8 cellular contexts compared by ENCODE assay signal in the genomic region with DNA sequence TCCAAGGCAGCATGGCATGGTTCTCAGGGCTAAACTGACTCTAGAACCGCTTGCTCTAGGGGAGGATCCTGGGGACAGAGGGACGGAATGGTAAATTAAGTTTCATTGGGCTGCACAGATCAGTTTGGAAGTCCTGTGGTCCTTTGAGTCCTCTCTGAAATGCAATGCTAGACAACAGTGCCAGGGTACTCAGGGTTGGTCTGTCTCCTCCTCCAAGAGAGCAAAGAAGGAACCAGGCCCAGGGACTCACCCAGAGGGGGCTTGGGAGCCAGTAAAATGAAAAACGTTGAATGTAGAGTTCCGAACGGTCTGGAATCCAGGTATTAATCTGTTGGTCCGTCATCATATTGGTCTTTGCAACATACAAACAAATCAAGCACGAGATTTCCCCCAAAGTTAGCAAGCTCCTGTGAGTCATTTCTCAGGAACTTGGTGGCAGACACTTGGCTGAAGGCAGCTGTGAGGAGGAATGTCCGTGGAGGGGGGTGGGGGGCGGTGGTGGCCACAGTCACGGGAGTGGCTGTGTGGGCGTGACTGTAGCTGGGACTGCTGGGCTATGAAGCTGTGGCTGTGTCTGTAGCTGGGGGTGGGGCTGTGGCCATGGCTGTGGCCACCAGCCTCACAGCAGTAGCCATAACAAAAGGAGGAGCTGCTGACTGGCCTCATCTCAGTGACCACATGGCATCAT. TPM values are rescaled to one million over a fixed set of nuclear protein-coding genes. Genes with fewer than 3 reads are reported as not detected.
DNase-seq lines count a peak whose midpoint lies in the region; ATAC-seq and TF ChIP-seq lines count a peak whose summit lies in the region.

No MANE protein-coding gene starts in this region.

- peak overlapping the region; percentile 63 for H2BK5ac ChIP-seq in IMR-90 (ENCODE audit: low read depth, low read length, poor library complexity, severe bottlenecking)

- ATAC-seq in IMR-90 (ENCODE audit: low read depth) (peak; percentile 84), body of pancreas (peak; percentile 56), HG03280 (IDR thresholded peaks at IDR 0.05; ENCODE audit: unreplicated experiment) (no peak), HG03175 (IDR thresholded peaks at IDR 0.05; ENCODE audit: unreplicated experiment) (no peak)

- H3K9me3 ChIP-seq in IMR-90 (ENCODE audit: control insufficient read depth, insufficient read depth, low read length) (no peaks in the 10 kb centered on the region), body of pancreas (no peaks in the 10 kb centered on the region), mesodermal cell (ENCODE audit: control insufficient read depth, low read length) (no peaks in the 10 kb centered on the region), testis (no peaks in the 10 kb centered on the region)

- H2BK120ac ChIP-seq in IMR-90 (ENCODE audit: low read depth, low read length), result peak overlapping the region; percentile 94

- peak overlapping the region; percentile 97 for H2BK20ac ChIP-seq in IMR-90 (ENCODE audit: low read depth, low read length)

- peak overlapping the region; percentile 49 to 76; a peak in 3 of 4 replicates for H4K8ac ChIP-seq in IMR-90 (ENCODE audit: low read depth in 2 of 2, low read length in 2 of 2)

- no peaks in the 10 kb centered on the region for H3K36me3 ChIP-seq in IMR-90 (ENCODE audit: control insufficient read depth, insufficient read depth, low read length)
- H3K36me3 ChIP-seq in body of pancreas (replicated peaks in 1 of 2; ENCODE audit: insufficient read depth in 1 of 2, low read depth in 2 of 2), result no peaks in the 10 kb centered on the region
- no peaks in the 10 kb centered on the region for H3K36me3 ChIP-seq in mesodermal cell (ENCODE audit: control insufficient read depth, insufficient read depth, low read length)
- no peaks in the 10 kb centered on the region for H3K36me3 ChIP-seq in testis (ENCODE audit: low read depth, missing control alignments)

- H3K9me1 ChIP-seq in IMR-90 (ENCODE audit: insufficient read depth, low read length), result peaks cover 20% of the 10 kb centered on the region

- peak overlapping the region; percentile 83; the same call in 2 of the 3 replicates for H2BK15ac ChIP-seq in IMR-90 (ENCODE audit: low read depth, low read length)

- DNase-seq in COLO829 (ENCODE audit: low spot score) (peak; percentile 72), IMR-90 (peak; percentile 85), body of pancreas (peak; percentile 45 to 74 (median 59)), testis (peak; percentile 42), cerebellar cortex (ENCODE audit: low spot score) (no peak)

- peak overlapping the region; percentile 72 for H3K4me2 ChIP-seq in IMR-90 (ENCODE audit: low read depth, low read length)

- H3K14ac ChIP-seq in IMR-90 (replicated peaks; ENCODE audit: low read depth, low read length), result peak overlapping the region; percentile 87

- H4K91ac ChIP-seq in IMR-90 (ENCODE audit: insufficient read depth, low read depth, low read length), result peak overlapping the region; percentile 96

- POLR2A ChIA-PET in IMR-90 (lab: Charles Lee; ENCODE audit: unreplicated experiment), result interaction anchor here (0.5 kb wide), 1 partner anchor 55 kb away, joined by 3 read pairs; no protein-coding TSS in a partner anchor

- H3K4ac ChIP-seq in IMR-90 (ENCODE audit: low read depth, low read length), result peak overlapping the region; percentile 96

- no peak for TF ChIP-seq RAD21 in IMR-90 (IDR thresholded peaks at IDR 0.05; ENCODE audit: low read length)

- H3K27me3 ChIP-seq in IMR-90 (ENCODE audit: control insufficient read depth, insufficient read depth, low read length) (no peaks in the 10 kb centered on the region), body of pancreas (no peaks in the 10 kb centered on the region), testis (no peaks in the 10 kb centered on the region)

- intact Hi-C loops in IMR-90 (cut with micrococcal nuclease), result loop anchor here (5.0 kb wide), 1 partner anchor 105 kb away; no protein-coding TSS in a partner anchor
- intact Hi-C loops in body of pancreas (cut with DNase I), result no loop called here
- intact Hi-C loops in testis (cut with DNase I; ENCODE audit: low total_unique reads), result no loop called here

- peak overlapping the region; percentile 78 for H2AFZ ChIP-seq in IMR-90 (replicated peaks; ENCODE audit: low read length, poor library complexity)

- no peaks in the 10 kb centered on the region for H3K79me1 ChIP-seq in IMR-90 (ENCODE audit: low read depth in 1 of 2, low read length in 2 of 2)

- 10% methylated on average over 4 of the region's 11 CpGs; no CpG with 5 or more reads in 1 of the 2 experiments for WGBS in IMR-90 (ENCODE audit: extremely low coverage in 2 of 2, insufficient read length in 1 of 2), 2 experiments
- 39 to 53% methylated on average over 10 to 11 of the region's 11 CpGs for WGBS in body of pancreas, 2 donors
- 47 to 69% methylated on average over 6 to 9 of the region's 11 CpGs for WGBS in mesodermal cell (ENCODE audit: insufficient coverage in 2 of 2), 2 experiments
- 63 to 67% methylated on average over 8 to 11 of the region's 11 CpGs for WGBS in testis, 2 donors

- H4K20me1 ChIP-seq in IMR-90 (ENCODE audit: insufficient read depth, low read length), result peaks cover 2% of the 10 kb centered on the region; the same call in 1 of the 2 replicates

- peak overlapping the region; percentile 83 for H3K23ac ChIP-seq in IMR-90 (ENCODE audit: low read depth, low read length)

- in situ Hi-C loops in IMR-90 (cut with MboI; ENCODE audit: low sequenced_read_pairs), result no loop called here

- TF ChIP-seq CTCF in IMR-90 (conservative IDR thresholded peaks at IDR 0.05; ENCODE audit: low read depth, low read length), result no peak
- TF ChIP-seq CTCF in body of pancreas (IDR thresholded peaks at IDR 0.05), result no peak
- TF ChIP-seq CTCF in testis (IDR thresholded peaks at IDR 0.05), result no peak

- H2AK9ac ChIP-seq in IMR-90 (replicated peaks; ENCODE audit: low read depth, low read length, poor library complexity), result peak overlapping the region; percentile 56

- peak overlapping the region; percentile 79 for H4K5ac ChIP-seq in IMR-90 (ENCODE audit: low read depth, low read length)

- peaks cover 25% of the 10 kb centered on the region for H3K4me1 ChIP-seq in IMR-90 (ENCODE audit: control insufficient read depth, insufficient read depth, low read length)
- H3K4me1 ChIP-seq in body of pancreas, result peaks cover 16% of the 10 kb centered on the region
- H3K4me1 ChIP-seq in mesodermal cell (ENCODE audit: control insufficient read depth, insufficient read depth, low read length, poor library complexity, severe bottlenecking), result peaks cover 50% of the 10 kb centered on the region
- peaks cover 3% of the 10 kb centered on the region for H3K4me1 ChIP-seq in testis

- dilution Hi-C loops in IMR-90 (cut with HindIII; ENCODE audit: low sequenced_read_pairs, unreplicated experiment), result no loop called here

- CTCF ChIA-PET in IMR-90 (lab: Yijun Ruan, JAX), result no interaction called here

- no peak overlapping the region for H3K4me3 ChIP-seq in IMR-90 (ENCODE audit: insufficient read depth, low read depth, low read length)
- H3K4me3 ChIP-seq in body of pancreas, result no peak overlapping the region
- no peak overlapping the region for H3K4me3 ChIP-seq in mesodermal cell (ENCODE audit: extremely low read depth, insufficient read depth, low read length, poor library complexity, severe bottlenecking)
- H3K4me3 ChIP-seq in testis, result no peak overlapping the region

- H3K56ac ChIP-seq in IMR-90 (ENCODE audit: extremely low read depth, insufficient read depth, low read length), result peak overlapping the region; percentile 7; the same call in 1 of the 2 replicates

- peak overlapping the region; percentile 80 for H2AK5ac ChIP-seq in IMR-90 (ENCODE audit: low read depth, low read length)

- TF ChIP-seq POLR2A in IMR-90 (IDR thresholded peaks at IDR 0.05; ENCODE audit: low read depth, low read length) (no peak), body of pancreas (IDR thresholded peaks at IDR 0.05) (no peak), testis (IDR thresholded peaks at IDR 0.05) (no peak)

- H3K27ac ChIP-seq in IMR-90 (ENCODE audit: insufficient read depth, low read length) (peak overlapping the region; percentile 48; the same call in 1 of the 2 replicates), body of pancreas (peak overlapping the region in 2 of 4 donors; percentile 10 to 26), mesodermal cell (ENCODE audit: low read depth, low read length, severe bottlenecking) (peak overlapping the region; percentile 86), testis (no peak overlapping the region)

- peak overlapping the region; percentile 90 for H3K18ac ChIP-seq in IMR-90 (ENCODE audit: low read depth, low read length)

- no TSS peak for BruUV-seq in IMR-90 (replicated peaks; lab: Mats Ljungman, UMichigan)

- no peak overlapping the region for H3K9ac ChIP-seq in IMR-90 (ENCODE audit: low read depth, low read length)

TF ChIP-seq in IMR-90, 13 proteins besides CTCF, POLR2A, EP300 and RAD21:
- TF ChIP-seq BHLHE40 (IDR thresholded peaks at IDR 0.05; ENCODE audit: low read depth, low read length), result peak; percentile 98
- TF ChIP-seq, protein P1, sequence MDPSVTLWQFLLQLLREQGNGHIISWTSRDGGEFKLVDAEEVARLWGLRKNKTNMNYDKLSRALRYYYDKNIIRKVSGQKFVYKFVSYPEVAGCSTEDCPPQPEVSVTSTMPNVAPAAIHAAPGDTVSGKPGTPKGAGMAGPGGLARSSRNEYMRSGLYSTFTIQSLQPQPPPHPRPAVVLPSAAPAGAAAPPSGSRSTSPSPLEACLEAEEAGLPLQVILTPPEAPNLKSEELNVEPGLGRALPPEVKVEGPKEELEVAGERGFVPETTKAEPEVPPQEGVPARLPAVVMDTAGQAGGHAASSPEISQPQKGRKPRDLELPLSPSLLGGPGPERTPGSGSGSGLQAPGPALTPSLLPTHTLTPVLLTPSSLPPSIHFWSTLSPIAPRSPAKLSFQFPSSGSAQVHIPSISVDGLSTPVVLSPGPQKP (IDR thresholded peaks at IDR 0.05; ENCODE audit: borderline replicate concordance, low read depth, low read length), result no peak
- peak; percentile 64; the same call in 1 of the 2 replicates for TF ChIP-seq FOS (IDR thresholded peaks at IDR 0.05; ENCODE audit: low read depth, low read length)
- peak; percentile 36; the same call in 1 of the 2 replicates for TF ChIP-seq MAZ (IDR thresholded peaks at IDR 0.05; ENCODE audit: borderline replicate concordance, low read depth, low read length)
- no peak for TF ChIP-seq MXI1 (IDR thresholded peaks at IDR 0.05; ENCODE audit: borderline replicate concordance, low read depth, low read length)
- peak; percentile 56 for TF ChIP-seq CEBPB (IDR thresholded peaks at IDR 0.05; ENCODE audit: low read depth, low read length)
- TF ChIP-seq RCOR1 (IDR thresholded peaks at IDR 0.05; ENCODE audit: insufficient replicate concordance, low read length), result peak; percentile 24
- no peak for TF ChIP-seq MAFK (IDR thresholded peaks at IDR 0.05; ENCODE audit: low read depth, low read length)

RNA-seq across cellular contexts. Expression of a gene that starts 40.8 kb away (rescaled TPM):
- total RNA-seq in IMR-90 (2012; rRNA removed) (4.1 and 6.9 TPM in 2 replicates), body of pancreas (1 to 10 TPM; 2.0 to 4.2 TPM), testis (10 to 100 TPM; 19.8 to 22.1 TPM)
- polyA plus RNA-seq in IMR-90 (2012; rRNA removed) (3.6 and 4.2 TPM in 2 replicates), testis (ENCODE audit: insufficient read depth, low read depth, low replicate concordance) (32.2 TPM)
- polyA plus RNA-seq in IMR-90 (2012; cell fraction: cytosol; rRNA removed), result 0.63 and 0.85 TPM in 2 replicates
- 0.95 and 5.4 TPM in 2 replicates for polyA plus RNA-seq in IMR-90 (2012; cell fraction: nucleus; rRNA removed; ENCODE audit: low replicate concordance)
- polyA plus RNA-seq in mesodermal cell (2013, experiment 1 of 2), result 23.6 TPM
- 25.0 TPM for polyA plus RNA-seq in mesodermal cell (2013, experiment 2 of 2)

Comparison
In these comparisons a context has a peak if more than half of its experiments do, and no peak if none do; other contexts are left out.
1. ATAC-seq: peak in IMR-90 (single experiment) and body of pancreas (single experiment); none in HG03280 (single experiment) and HG03175 (single experiment).
2. H3K27ac ChIP-seq: peak in IMR-90 (single experiment) and mesodermal cell (single experiment); none in testis (0 of 2).